In genomic region chr1:21901473-21901847, GRCh38 we compare ENCODE assay signal across 2 cellular contexts.
TF ChIP-seq lines count a peak whose summit lies in the region.

No MANE protein-coding gene starts in this region.

TF ChIP-seq in SK-N-SH treated with all-trans-retinoic acid at 6 μM for 48 hours, 23 proteins besides CTCF, POLR2A, EP300 and RAD21 (continued from another document):
- no peak for TF ChIP-seq POU6F1 (CRISPR knock-in tag; IDR thresholded peaks at IDR 0.05; ENCODE audit: borderline replicate concordance, low read depth)
- no peak for TF ChIP-seq ZFP3 (CRISPR knock-in tag; IDR thresholded peaks at IDR 0.05)
- TF ChIP-seq ZNF70 (CRISPR knock-in tag; IDR thresholded peaks at IDR 0.05), result no peak
- no peak for TF ChIP-seq GLIS3 (CRISPR knock-in tag; IDR thresholded peaks at IDR 0.05)
- TF ChIP-seq SNAI2 (CRISPR knock-in tag; IDR thresholded peaks at IDR 0.05), result no peak
- TF ChIP-seq ZC3H10 (CRISPR knock-in tag; IDR thresholded peaks at IDR 0.05), result no peak
- no peak for TF ChIP-seq ARNTL (CRISPR knock-in tag; IDR thresholded peaks at IDR 0.05; ENCODE audit: borderline replicate concordance, low read depth)
- no peak for TF ChIP-seq RARB (CRISPR knock-in tag; IDR thresholded peaks at IDR 0.05)
- TF ChIP-seq PPARA (CRISPR knock-in tag; IDR thresholded peaks at IDR 0.05; ENCODE audit: borderline replicate concordance), result no peak

TF ChIP-seq in SK-N-SH, 30 proteins besides CTCF, POLR2A, EP300 and RAD21:
- no peak for TF ChIP-seq FOXJ3 (CRISPR knock-in tag; IDR thresholded peaks at IDR 0.05)
- no peak for TF ChIP-seq USF2 (IDR thresholded peaks at IDR 0.05; ENCODE audit: borderline replicate concordance, low read depth, low read length)
- no peak for TF ChIP-seq RCOR1 (IDR thresholded peaks at IDR 0.05; ENCODE audit: low read length)
- no peak for TF ChIP-seq TEAD4 (IDR thresholded peaks at IDR 0.05; ENCODE audit: borderline replicate concordance, insufficient read depth)
- no peak for TF ChIP-seq TCF12 (IDR thresholded peaks at IDR 0.05)
- TF ChIP-seq ZBTB33 (IDR thresholded peaks at IDR 0.05; ENCODE audit: borderline replicate concordance, low read depth), result no peak
- TF ChIP-seq USF1 (IDR thresholded peaks at IDR 0.05; ENCODE audit: borderline replicate concordance, low read depth), result no peak
- TF ChIP-seq YY1 (IDR thresholded peaks at IDR 0.05; ENCODE audit: low read depth), result no peak
- no peak for TF ChIP-seq NRF1 (IDR thresholded peaks at IDR 0.05; ENCODE audit: low read depth, low read length)
- TF ChIP-seq RXRA (IDR thresholded peaks at IDR 0.05; ENCODE audit: borderline replicate concordance, low read depth), result no peak
- no peak for TF ChIP-seq REST (IDR thresholded peaks at IDR 0.05; ENCODE audit: low read depth, low read length)
- no peak for TF ChIP-seq MAX (IDR thresholded peaks at IDR 0.05; ENCODE audit: low read depth)
- no peak for TF ChIP-seq ELF1 (IDR thresholded peaks at IDR 0.05)
- no peak for TF ChIP-seq GATA2 (CRISPR knock-in tag; IDR thresholded peaks at IDR 0.05)
- TF ChIP-seq JUND (IDR thresholded peaks at IDR 0.05), result no peak
- no peak for TF ChIP-seq SIN3A (IDR thresholded peaks at IDR 0.05; ENCODE audit: borderline replicate concordance, low read depth, low read length)
